ENCODE assay signal across 10 cellular contexts in genomic region chr3:171457263-171458055, GRCh38. TPM values are rescaled to one million over a fixed set of nuclear protein-coding genes. Genes with fewer than 3 reads are reported as not detected.
A peak's percentile ranks its signal among the peaks of the same experiment; 100 is the strongest.
DNase-seq lines count a peak whose midpoint lies in the region; ATAC-seq, FAIRE-seq and TF ChIP-seq lines count a peak whose summit lies in the region.
"Had no signal": no experiment of that assay in that cellular context is flagged by ENCODE, and none has a peak within 500 bp of the region (broad histone marks: within the 10 kb centered on the region; RNA-seq: fewer than 3 reads in every experiment).

No MANE protein-coding gene starts in this region.

- H4K91ac ChIP-seq in H1 (replicated peaks; ENCODE audit: insufficient read length, low read length) = peak overlapping the region; percentile 37

- H3K4me2 ChIP-seq in H1 (ENCODE audit: insufficient read depth in 1 of 2, low read depth in 2 of 2, low read length in 2 of 2) = peak overlapping the region; percentile 86 to 91

- peak overlapping the region; percentile 91 for H2BK20ac ChIP-seq in H1 (ENCODE audit: low read length)

- no peaks in the 10 kb centered on the region for H3K27me3 Mint-ChIP-seq in CD8-positive, alpha-beta T cell (ENCODE audit: low read depth)
- H3K27me3 Mint-ChIP-seq in T-helper 17 cell = no peaks in the 10 kb centered on the region
- H3K27me3 Mint-ChIP-seq in natural killer cell (ENCODE audit: low read depth in 2 of 2) = no peaks in the 10 kb centered on the region

- H2BK5ac ChIP-seq in H1 (ENCODE audit: low read depth, low read length) = peak overlapping the region; percentile 67; the same call in 1 of the 2 replicates

- H3K36me3 Mint-ChIP-seq in CD8-positive, alpha-beta T cell = peaks cover 29% of the 10 kb centered on the region
- peaks cover 8% of the 10 kb centered on the region for H3K36me3 Mint-ChIP-seq in T-helper 17 cell (ENCODE audit: low read depth)
- no peaks in the 10 kb centered on the region for H3K36me3 Mint-ChIP-seq in natural killer cell

- H2AFZ ChIP-seq in H1 (ENCODE audit: low read length) = peak overlapping the region; percentile 48

- no peak overlapping the region for H3K14ac ChIP-seq in H1 (ENCODE audit: insufficient read length)

- peak overlapping the region; percentile 53 for H3K27ac ChIP-seq in CD8-positive, alpha-beta T cell (ENCODE audit: low read depth, low read length)
- H3K27ac ChIP-seq in H1 (ENCODE audit: low read depth, low read length) = no peak overlapping the region; the same call in 1 of the 2 replicates
- H3K27ac ChIP-seq in vagina = no peak overlapping the region

- no peaks in the 10 kb centered on the region for H3K27me3 ChIP-seq in CD8-positive, alpha-beta T cell (ENCODE audit: insufficient read depth, low read length)
- H3K27me3 ChIP-seq in H1 (replicated peaks in 1 of 4; ENCODE audit: control insufficient read depth in 3 of 4, extremely low read depth in 1 of 4, insufficient read depth in 3 of 4, low read length in 3 of 4) = peaks cover 0 to 12% (median 6%) of the 10 kb centered on the region in 4 experiments; a peak in 4 of 7 replicates
- H3K27me3 ChIP-seq in vagina = no peaks in the 10 kb centered on the region

- FAIRE-seq in H1 (lab: Jason Lieb, UNC) = no peak

- peak in 1 of 7 experiments; percentile 57 for DNase-seq in CD8-positive, alpha-beta T cell
- DNase-seq in T-helper 17 cell (no peak), H1 (ENCODE audit: low read depth in 1 of 2, low spot score in 2 of 2) (no peak), natural killer cell (peak; percentile 22), vagina (ENCODE audit: extremely low spot score in 2 of 2) (no peak), NCI-H69 (lab: John Stamatoyannopoulos, UW) (no peak), NCI-H2081 treated with DMSO at 0.1 percent for 48 hours (lab: John Stamatoyannopoulos, UW) (no peak)
- DNase-seq: MV-4-11 had no signal

- H2AK5ac ChIP-seq in H1 (ENCODE audit: low read depth, low read length) = no peak overlapping the region; the same call in 1 of the 2 replicates

- H3K27ac Mint-ChIP-seq in CD8-positive, alpha-beta T cell = peak overlapping the region; percentile 96
- peak overlapping the region; percentile 99 for H3K27ac Mint-ChIP-seq in T-helper 17 cell
- peak overlapping the region in 1 of 2 donors; percentile 97 for H3K27ac Mint-ChIP-seq in natural killer cell

- H3K36me3 ChIP-seq in CD8-positive, alpha-beta T cell (ENCODE audit: insufficient read depth, low read length) = no peaks in the 10 kb centered on the region
- H3K36me3 ChIP-seq in H1 (ENCODE audit: control insufficient read depth in 2 of 4, insufficient read depth in 4 of 4, low read length in 3 of 4) (no peaks in the 10 kb centered on the region), vagina (no peaks in the 10 kb centered on the region)

- H4K20me1 ChIP-seq in H1 (replicated peaks in 1 of 2; ENCODE audit: control insufficient read depth in 1 of 2, insufficient read depth in 2 of 2, low read length in 2 of 2) = no peaks in the 10 kb centered on the region

- H3K18ac ChIP-seq in H1 (ENCODE audit: extremely low read depth, low read length) = peak overlapping the region; percentile 72

- H3K4me1 Mint-ChIP-seq in CD8-positive, alpha-beta T cell (ENCODE audit: low read depth) = peaks cover 52% of the 10 kb centered on the region
- H3K4me1 Mint-ChIP-seq in T-helper 17 cell = peaks cover 54% of the 10 kb centered on the region
- H3K4me1 Mint-ChIP-seq in natural killer cell = peaks cover 19 to 69% of the 10 kb centered on the region in 2 donors

- no peak for TF ChIP-seq POLR2A in H1 (IDR thresholded peaks at IDR 0.05; ENCODE audit: control extremely low read depth in 1 of 2, low read depth in 2 of 2, low read length in 2 of 2)
- no peak for TF ChIP-seq POLR2A in vagina (IDR thresholded peaks at IDR 0.05)

- peaks cover 0 to 61% of the 10 kb centered on the region in 2 experiments; a peak in 3 of 4 replicates for H3K79me2 ChIP-seq in H1 (ENCODE audit: control insufficient read depth in 1 of 2, insufficient read depth in 2 of 2, low read length in 2 of 2)

- H3K23ac ChIP-seq in H1 (ENCODE audit: insufficient read length) = no peak overlapping the region

- intact Hi-C loops in CD8-positive, alpha-beta T cell (cut with DNase I, micrococcal nuclease) = loop anchor here (1.0 to 10.0 kb wide), 7 partner anchors 100 to 1690 kb away; partner anchors contain the start of genes ACTRT3 (in 1 of the 2), MYNN (in 1 of the 2) and TERC (in 1 of the 2)
- intact Hi-C loops in natural killer cell (cut with micrococcal nuclease) = loop anchor here (5.0 to 10.0 kb wide), 3 partner anchors 273 to 550 kb away; partner anchors contain the start of genes EIF5A2 and PLD1
- intact Hi-C loops in vagina (cut with DNase I) = loop anchor here (10.0 kb wide), 1 partner anchor 273 kb away; no protein-coding TSS in a partner anchor

- H3K4me3 ChIP-seq in CD8-positive, alpha-beta T cell (ENCODE audit: low read depth, low read length) = peak overlapping the region; percentile 84
- H3K4me3 ChIP-seq in H1 (ENCODE audit: extremely low read depth in 1 of 4, insufficient read depth in 2 of 4, low read depth in 3 of 4, low read length in 4 of 4) (peak overlapping the region; percentile 64 to 85 (median 80)), vagina (no peak overlapping the region)

- peaks cover 49% of the 10 kb centered on the region for H3K4me1 ChIP-seq in CD8-positive, alpha-beta T cell (ENCODE audit: insufficient read depth, low read length)
- H3K4me1 ChIP-seq in H1 (replicated peaks in 1 of 4; ENCODE audit: control insufficient read depth in 3 of 4, insufficient read depth in 4 of 4, low read length in 3 of 4) (peaks cover 10 to 35% (median 20%) of the 10 kb centered on the region in 4 experiments; a peak in 6 of 7 replicates), vagina (peaks cover 30% of the 10 kb centered on the region)

- POLR2A ChIA-PET in CD8-positive, alpha-beta T cell (lab: Charles Lee) = interaction anchor here (1.0 to 1.1 kb wide), 2 partner anchors 27 to 202 kb away, joined by 3 read pairs; no protein-coding TSS in a partner anchor
- POLR2A ChIA-PET in H1 (lab: Charles Lee; ENCODE audit: partially characterized antibody) = no interaction called here

- CTCF ChIA-PET in CD8-positive, alpha-beta T cell (lab: Charles Lee) = interaction anchor here (1.5 to 1.6 kb wide), 2 partner anchors 12 to 269 kb away, joined by 4 read pairs; no protein-coding TSS in a partner anchor
- CTCF ChIA-PET in H1 (lab: Charles Lee; ENCODE audit: partially characterized antibody) = interaction anchor here (1.0 to 1.5 kb wide), 3 partner anchors 14 to 286 kb away, joined by 3 read pairs; no protein-coding TSS in a partner anchor

- ATAC-seq in CD8-positive, alpha-beta T cell = no peak
- ATAC-seq in T-helper 17 cell = no peak
- ATAC-seq in natural killer cell = no peak
- no peak for ATAC-seq in HG02678 (IDR thresholded peaks at IDR 0.05; ENCODE audit: unreplicated experiment)
- ATAC-seq: HCT116 had no signal

- H2BK15ac ChIP-seq in H1 (ENCODE audit: low read length) = 0 out of 2 replicates have a peak overlapping the region, but pooled peaks have one; percentile 65

- WGBS in H1 (ENCODE audit: extremely low coverage in 1 of 2, insufficient coverage in 1 of 2, insufficient read length in 1 of 2, insufficient replicate concordance in 2 of 2, low coverage in 1 of 2, low lambda C conversion rate in 2 of 2, missing lambda C conversion rate in 1 of 2), 2 experiments = 16% methylated on average over 10 of the region's 10 CpGs; no CpG with 5 or more reads in 1 of the 2 experiments

- peak overlapping the region; percentile 46 for H3K4ac ChIP-seq in H1 (replicated peaks; ENCODE audit: insufficient read length, low read depth, low read length)

- TF ChIP-seq RAD21 in H1 (IDR thresholded peaks at IDR 0.05 in 1 of 2, conservative IDR thresholded peaks at IDR 0.05 in 1 of 2; ENCODE audit: low read depth in 2 of 2, low read length in 2 of 2) = no peak

- no peak for TF ChIP-seq EP300 in H1 (IDR thresholded peaks at IDR 0.05; ENCODE audit: borderline replicate concordance in 1 of 2, low read depth in 2 of 2, low read length in 2 of 2)

- no peaks in the 10 kb centered on the region for H3K79me1 ChIP-seq in H1 (ENCODE audit: low read depth, low read length)

- no peak overlapping the region for H4K5ac ChIP-seq in H1 (ENCODE audit: insufficient read length, low read depth, low read length)

- H4K8ac ChIP-seq in H1 (ENCODE audit: extremely low read depth, insufficient read depth, low read length) = peak overlapping the region; percentile 39; the same call in 1 of the 2 replicates

- H3K9ac ChIP-seq in H1 (replicated peaks in 1 of 4; ENCODE audit: extremely low read depth in 1 of 4, low read depth in 3 of 4, low read length in 3 of 4) = peak overlapping the region in 3 of 4 experiments; percentile 25 to 44 (median 32); a peak in 4 of 7 replicates

- H3K23me2 ChIP-seq in H1 (ENCODE audit: low read depth, low read length) = peaks cover 22% of the 10 kb centered on the region

- H3K4me3 Mint-ChIP-seq in CD8-positive, alpha-beta T cell = peak overlapping the region; percentile 96
- H3K4me3 Mint-ChIP-seq in T-helper 17 cell (peak overlapping the region; percentile 100), natural killer cell (peak overlapping the region; percentile 93)

- no peak overlapping the region for H2BK120ac ChIP-seq in H1 (replicated peaks; ENCODE audit: low read depth, low read length)

- no peak overlapping the region for H3K56ac ChIP-seq in H1 (replicated peaks; ENCODE audit: insufficient read length, low read depth, low read length)

- no peaks in the 10 kb centered on the region for H3K9me3 ChIP-seq in CD8-positive, alpha-beta T cell (ENCODE audit: low read length)
- H3K9me3 ChIP-seq in T-helper 17 cell (ENCODE audit: control insufficient read depth, low read length, poor library complexity, severe bottlenecking) (no peaks in the 10 kb centered on the region), H1 (ENCODE audit: insufficient read depth in 2 of 2, low read depth in 1 of 2, low read length in 1 of 2) (no peaks in the 10 kb centered on the region), vagina (no peaks in the 10 kb centered on the region)

- H3K9me3 Mint-ChIP-seq in CD8-positive, alpha-beta T cell = no peaks in the 10 kb centered on the region
- no peaks in the 10 kb centered on the region for H3K9me3 Mint-ChIP-seq in natural killer cell

- H2BK12ac ChIP-seq in H1 (ENCODE audit: low read depth, low read length) = peak overlapping the region; percentile 72

- TF ChIP-seq CTCF in CD8-positive, alpha-beta T cell (IDR thresholded peaks at IDR 0.05) = no peak
- no peak for TF ChIP-seq CTCF in H1 (IDR thresholded peaks at IDR 0.05; ENCODE audit: control extremely low read depth in 1 of 3, insufficient read depth in 1 of 3, low read depth in 1 of 3, low read length in 3 of 3)
- no peak for TF ChIP-seq CTCF in natural killer cell (IDR thresholded peaks at IDR 0.05)
- TF ChIP-seq CTCF in vagina (IDR thresholded peaks at IDR 0.05) = no peak

RNA-seq across cellular contexts. Expression of gene TNIK, which starts 2.7 kb away (rescaled TPM):
- total RNA-seq in CD8-positive, alpha-beta T cell = 10 to 100 TPM; 60.8 to 65.1 TPM
- total RNA-seq in T-helper 17 cell = 10 to 100 TPM; 96.4 to 98.9 TPM
- total RNA-seq in H1 (2021; fragmentation: NEBNext Ultra II Directional; extraction: Animal tissue kit (Norgen Biotek cat#: 25700)) = 42.0 and 46.8 TPM in 2 replicates
- polyA plus RNA-seq in H1 (2011; rRNA removed) = 7.4 and 8.0 TPM in 2 replicates
- polyA plus RNA-seq in H1 (2011; cell fraction: cytosol; rRNA removed) = 10.7 TPM
- polyA plus RNA-seq in H1 (2011; cell fraction: nucleus; rRNA removed) = 18.1 TPM
- 16.8 to 23.1 TPM (median 21.9 TPM) in 4 replicates for polyA plus RNA-seq in H1 (2012, experiment 1 of 2)
- 3.9 TPM for polyA plus RNA-seq in H1 (2012, experiment 2 of 2)
- polyA plus RNA-seq in H1 (2013, experiment 1 of 2) = 29.1 TPM
- polyA plus RNA-seq in H1 (2013, experiment 2 of 2) = 27.4 TPM
- polyA minus RNA-seq in H1 (2011; rRNA and poly(A)+ RNA removed) = 19.4 and 27.7 TPM in 2 replicates
- 15.3 TPM for polyA minus RNA-seq in H1 (2011; cell fraction: cytosol; rRNA and poly(A)+ RNA removed)
- polyA minus RNA-seq in H1 (2011; cell fraction: nucleus; rRNA and poly(A)+ RNA removed) = 39.4 TPM
- 100 to 1,000 TPM in 2 of 3 donors, 10 to 100 TPM in 1; 93.7 to 122 (median 119) TPM for total RNA-seq in natural killer cell
- total RNA-seq in vagina = 5.9 TPM

Comparison
In these comparisons a context has a peak if more than half of its experiments do, and no peak if none do; other contexts are left out.
1. H3K4me3 ChIP-seq: peak in CD8-positive, alpha-beta T cell (single experiment) and H1 (4 of 4); none in vagina (0 of 2).
2. Peak in every context shown above with its lines, with median percentiles within 50 percentile points of each other: H3K4me3 Mint-ChIP-seq.